In genomic region chr15:71116366-71116765, GRCh38 we compare ENCODE assay signal across 8 cellular contexts. TPM values are rescaled to one million over a fixed set of nuclear protein-coding genes. Genes with fewer than 3 reads are reported as not detected.
DNase-seq lines count a peak whose midpoint lies in the region; ATAC-seq and TF ChIP-seq lines count a peak whose summit lies in the region.

No MANE protein-coding gene starts in this region.

- no peak overlapping the region for H4K8ac ChIP-seq in mesendoderm (ENCODE audit: low read depth, low read length)

- H3K4me3 Mint-ChIP-seq in activated naive CD4-positive, alpha-beta T cell treated with anti-CD3 and anti-CD28 coated beads, Interleukin-2, amount 10 ng/mL, durations not matched to agents 7 days and 5 days, result peak overlapping the region; percentile 56

- WGBS in mesendoderm (ENCODE audit: extremely low coverage, insufficient coverage, low lambda C conversion rate), result no CpG with 5 or more reads among the region's 13 CpGs

- H3K27ac Mint-ChIP-seq in activated naive CD4-positive, alpha-beta T cell treated with anti-CD3 and anti-CD28 coated beads, Interleukin-2, amount 10 ng/mL, durations not matched to agents 7 days and 5 days, result peak overlapping the region; percentile 4
- H3K27ac Mint-ChIP-seq in activated naive CD4-positive, alpha-beta T cell treated with anti-CD3 and anti-CD28 coated beads, Interleukin-2, amount 50 U/mL, for 72 hours, result no peak overlapping the region

- H3K27ac ChIP-seq in colonic mucosa (peak overlapping the region; percentile 79), mesendoderm (ENCODE audit: low read depth, low read length) (no peak overlapping the region), upper lobe of right lung (peak overlapping the region; percentile 78)

- TF ChIP-seq CTCF in colonic mucosa (IDR thresholded peaks at IDR 0.05), result no peak
- TF ChIP-seq CTCF in upper lobe of right lung (IDR thresholded peaks at IDR 0.05), result no peak

- no peak overlapping the region for H2BK120ac ChIP-seq in mesendoderm (ENCODE audit: low read depth, low read length)

- H3K4ac ChIP-seq in mesendoderm (ENCODE audit: low read depth, low read length), result no peak overlapping the region

- no peak overlapping the region for H4K5ac ChIP-seq in mesendoderm (ENCODE audit: low read length)

- H3K18ac ChIP-seq in mesendoderm (ENCODE audit: low read length), result peak overlapping the region; percentile 61

- peaks cover 12% of the 10 kb centered on the region for H3K4me1 Mint-ChIP-seq in activated naive CD4-positive, alpha-beta T cell treated with anti-CD3 and anti-CD28 coated beads, Interleukin-2, amount 10 ng/mL, durations not matched to agents 7 days and 5 days

- no peak overlapping the region for H2AK5ac ChIP-seq in mesendoderm (ENCODE audit: low read length)

- H3K36me3 Mint-ChIP-seq in activated naive CD4-positive, alpha-beta T cell treated with anti-CD3 and anti-CD28 coated beads, Interleukin-2, amount 10 ng/mL, durations not matched to agents 7 days and 5 days, result no peaks in the 10 kb centered on the region
- peaks cover 0 to 10% of the 10 kb centered on the region in 2 donors for H3K36me3 Mint-ChIP-seq in activated naive CD4-positive, alpha-beta T cell treated with anti-CD3 and anti-CD28 coated beads, Interleukin-2, amount 50 U/mL, for 72 hours

- H3K79me1 ChIP-seq in mesendoderm (ENCODE audit: low read length), result no peaks in the 10 kb centered on the region

- H3K27me3 ChIP-seq in colonic mucosa (no peaks in the 10 kb centered on the region), mesendoderm (ENCODE audit: insufficient read depth, low read length, poor library complexity) (no peaks in the 10 kb centered on the region), upper lobe of right lung (no peaks in the 10 kb centered on the region)

- H3K36me3 ChIP-seq in colonic mucosa (no peaks in the 10 kb centered on the region), mesendoderm (ENCODE audit: control insufficient read depth, insufficient read depth, low read length) (no peaks in the 10 kb centered on the region), upper lobe of right lung (no peaks in the 10 kb centered on the region)

- peak overlapping the region; percentile 87 for H3K56ac ChIP-seq in mesendoderm (ENCODE audit: low read length)

- no peaks in the 10 kb centered on the region for H3K9me3 ChIP-seq in colonic mucosa
- no peaks in the 10 kb centered on the region for H3K9me3 ChIP-seq in upper lobe of right lung

- H3K9ac ChIP-seq in colonic mucosa (ENCODE audit: low read depth in 2 of 2, low read length in 2 of 2) (peak overlapping the region; percentile 76 to 77), mesendoderm (ENCODE audit: low read length) (peak overlapping the region; percentile 73)

- H3K9me3 Mint-ChIP-seq in activated naive CD4-positive, alpha-beta T cell treated with anti-CD3 and anti-CD28 coated beads, Interleukin-2, amount 10 ng/mL, durations not matched to agents 7 days and 5 days, result no peaks in the 10 kb centered on the region
- no peaks in the 10 kb centered on the region for H3K9me3 Mint-ChIP-seq in activated naive CD4-positive, alpha-beta T cell treated with anti-CD3 and anti-CD28 coated beads, Interleukin-2, amount 50 U/mL, for 72 hours

- H3K4me3 ChIP-seq in colonic mucosa (peak overlapping the region; percentile 71), mesendoderm (ENCODE audit: low read length) (peak overlapping the region; percentile 50), upper lobe of right lung (peak overlapping the region; percentile 64)

- no peak overlapping the region for H3K23ac ChIP-seq in mesendoderm (ENCODE audit: low read length)

- H2BK5ac ChIP-seq in mesendoderm (ENCODE audit: low read length), result no peak overlapping the region

- no peak for DNase-seq in activated naive CD4-positive, alpha-beta T cell treated with anti-CD3 and anti-CD28 coated beads, Interleukin-2, amount 10 ng/mL, durations not matched to agents 7 days and 5 days
- DNase-seq in activated naive CD4-positive, alpha-beta T cell treated with anti-CD3 and anti-CD28 coated beads, Interleukin-2, amount 50 U/mL, for 72 hours (ENCODE audit: low spot score in 2 of 2), result no peak
- DNase-seq in colonic mucosa (peak; percentile 60), mesendoderm (no peak), upper lobe of right lung (no peak), NCI-H446 treated with DMSO at 0.1 percent for 48 hours (lab: John Stamatoyannopoulos, UW) (no peak), HuH-7.5 (ENCODE audit: low spot score) (no peak), posterior vena cava (ENCODE audit: low spot score) (no peak)

- no peaks in the 10 kb centered on the region for H3K79me2 ChIP-seq in mesendoderm (ENCODE audit: control insufficient read depth, insufficient read depth, low read length)

- no peaks in the 10 kb centered on the region for H3K4me1 ChIP-seq in colonic mucosa
- peaks cover 6% of the 10 kb centered on the region for H3K4me1 ChIP-seq in mesendoderm (ENCODE audit: control insufficient read depth, low read depth, low read length)
- no peaks in the 10 kb centered on the region for H3K4me1 ChIP-seq in upper lobe of right lung

- intact Hi-C loops in colonic mucosa (cut with DNase I) (no loop called here), upper lobe of right lung (cut with DNase I) (loop anchor here (10.0 kb wide), 1 partner anchor 338 kb away; no protein-coding TSS in a partner anchor), posterior vena cava (cut with DNase I) (loop anchor here in 1 of 2 donors (5.0 kb wide), 1 partner anchor 161 kb away; no protein-coding TSS in a partner anchor)

- H2BK15ac ChIP-seq in mesendoderm (replicated peaks; ENCODE audit: low read depth), result no peak overlapping the region

- CTCF ChIA-PET in activated naive CD4-positive, alpha-beta T cell treated with anti-CD3 and anti-CD28 coated beads, Interleukin-2, amount 10 ng/mL, durations not matched to agents 7 days and 5 days (lab: Charles Lee), result interaction anchor here (0.7 kb wide), 1 partner anchor 128 kb away, joined by 3 read pairs; no protein-coding TSS in a partner anchor

- H3K27me3 Mint-ChIP-seq in activated naive CD4-positive, alpha-beta T cell treated with anti-CD3 and anti-CD28 coated beads, Interleukin-2, amount 10 ng/mL, durations not matched to agents 7 days and 5 days, result peaks cover 56% of the 10 kb centered on the region

- peak overlapping the region; percentile 83 for H3K4me2 ChIP-seq in mesendoderm (ENCODE audit: low read length)

- ATAC-seq in activated naive CD4-positive, alpha-beta T cell treated with anti-CD3 and anti-CD28 coated beads, Interleukin-2, amount 50 U/mL, for 72 hours, result no peak
- ATAC-seq in upper lobe of right lung, result no peak

RNA-seq across cellular contexts. Expression of gene THSD4, which starts 1.1 kb away (rescaled TPM):
- total RNA-seq in activated naive CD4-positive, alpha-beta T cell treated with anti-CD3 and anti-CD28 coated beads, Interleukin-2, amount 50 U/mL, for 72 hours, result not detected
- total RNA-seq in colonic mucosa (10 to 100 TPM; 18.8 to 23.5 TPM), upper lobe of right lung (25.6 TPM), posterior vena cava (10 to 100 TPM; 16.3 to 18.8 TPM)
- polyA plus RNA-seq in mesendoderm (2013, experiment 1 of 2), result 1.3 TPM
- 1.1 TPM for polyA plus RNA-seq in mesendoderm (2013, experiment 2 of 2)

Comparison
In these comparisons a context has a peak if more than half of its experiments do, and no peak if none do; other contexts are left out.
1. RNA of gene THSD4, which starts 1.1 kb away (total RNA-seq): 25.6 TPM in upper lobe of right lung (single experiment), 18.8 to 23.5 TPM in colonic mucosa and 16.3 to 18.8 TPM in posterior vena cava; not detected in activated naive CD4-positive, alpha-beta T cell treated with anti-CD3 and anti-CD28 coated beads, Interleukin-2, amount 50 U/mL, for 72 hours; every median in the first group is over 10 times any median in the second.
2. Peak in every context shown above with its lines, with median percentiles within 50 percentile points of each other: H3K4me3 ChIP-seq.